1 cellular context compared by ENCODE assay signal in genomic region chr6:52162940-52163908, GRCh38.
TF ChIP-seq lines count a peak whose summit lies in the region.

No MANE protein-coding gene starts in this region.

TF ChIP-seq in GM12878, 131 proteins besides CTCF, POLR2A, EP300 and RAD21 (continued from another document):
- no peak for TF ChIP-seq SIN3A (IDR thresholded peaks at IDR 0.05; ENCODE audit: low read depth, low read length)
- TF ChIP-seq ZNF274 (IDR thresholded peaks at IDR 0.05; ENCODE audit: insufficient read depth, insufficient read length): no peak
- no peak for TF ChIP-seq IRF3 (IDR thresholded peaks at IDR 0.05)
- no peak for TF ChIP-seq ASH2L (IDR thresholded peaks at IDR 0.05; ENCODE audit: borderline replicate concordance, low read depth)
- TF ChIP-seq GABPA (IDR thresholded peaks at IDR 0.05; ENCODE audit: low read depth): no peak
- TF ChIP-seq USF2 (IDR thresholded peaks at IDR 0.05; ENCODE audit: borderline replicate concordance, low read depth, low read length): no peak
- TF ChIP-seq MYC (IDR thresholded peaks at IDR 0.05; ENCODE audit: insufficient read depth, insufficient read length, insufficient replicate concordance, low read length, severe bottlenecking): no peak
- TF ChIP-seq SMC3 (IDR thresholded peaks at IDR 0.05; ENCODE audit: borderline replicate concordance, low read length): peak; percentile 99
- TF ChIP-seq PRDM15 (CRISPR knock-in tag; IDR thresholded peaks at IDR 0.05): no peak
- no peak for TF ChIP-seq ZBTB11 (CRISPR knock-in tag; IDR thresholded peaks at IDR 0.05)
- no peak for TF ChIP-seq ELK1 (IDR thresholded peaks at IDR 0.05; ENCODE audit: low read depth, low read length)
- TF ChIP-seq USF1 (IDR thresholded peaks at IDR 0.05; ENCODE audit: borderline replicate concordance, extremely low read length, insufficient read depth, low read depth, low read length): no peak
- no peak for TF ChIP-seq RELA (IDR thresholded peaks at IDR 0.05; ENCODE audit: borderline replicate concordance, partially characterized antibody)
- no peak for TF ChIP-seq FOS (IDR thresholded peaks at IDR 0.05; ENCODE audit: borderline replicate concordance, extremely low read depth, insufficient read length)
- TF ChIP-seq SMARCA5 (IDR thresholded peaks at IDR 0.05): peak; percentile 35; the same call in 1 of the 2 replicates
- no peak for TF ChIP-seq STAT3 (IDR thresholded peaks at IDR 0.05; ENCODE audit: low read depth, low read length)
- TF ChIP-seq EGR1 (IDR thresholded peaks at IDR 0.05; ENCODE audit: borderline replicate concordance in 1 of 2, low read depth in 2 of 2, low read length in 2 of 2): no peak
- no peak for TF ChIP-seq ESRRA (IDR thresholded peaks at IDR 0.05; ENCODE audit: low read length)
- 0 out of 4 replicates have a peak, but pooled peaks of 1 of the 2 experiments have one; percentile 33 for TF ChIP-seq BHLHE40 (IDR thresholded peaks at IDR 0.05; ENCODE audit: borderline replicate concordance in 1 of 2, low read depth in 2 of 2, low read length in 1 of 2)
